ENCODE assay signal across 9 cellular contexts in genomic region chrX:76253432-76253831, GRCh38.
DNase-seq lines count a peak whose midpoint lies in the region; ATAC-seq, FAIRE-seq and TF ChIP-seq lines count a peak whose summit lies in the region.
"Had no signal": no experiment of that assay in that cellular context is flagged by ENCODE, and none has a peak within 500 bp of the region (broad histone marks: within the 10 kb centered on the region; RNA-seq: fewer than 3 reads in every experiment).

No MANE protein-coding gene starts in this region.

- H3K4me3 Mint-ChIP-seq in Calu3 (ENCODE audit: low read depth, unreplicated experiment), result no peak overlapping the region
- H3K4me3 Mint-ChIP-seq: activated naive CD8-positive, alpha-beta T cell had no signal

- peak; percentile 34 for DNase-seq in Calu3
- DNase-seq in RPMI7951 (ENCODE audit: low read depth), result peak; percentile 54
- peak; percentile 19 for DNase-seq in astrocyte of the spinal cord (ENCODE audit: low read depth, low spot score)
- DNase-seq in stimulated activated CD4-positive, alpha-beta T cell treated with anti-CD3 and anti-CD28 coated beads, TNF-alpha, amount 100 ng/mL, for 48 hours (ENCODE audit: low read depth in 3 of 3), result peak in 2 of 3 donors; percentile 4 to 11
- DNase-seq in coronary artery (ENCODE audit: low spot score), result no peak

- no peaks in the 10 kb centered on the region for H3K9me3 Mint-ChIP-seq in Calu3 (ENCODE audit: low read depth, unreplicated experiment)

- TF ChIP-seq CTCF in Calu3 (IDR thresholded peaks at IDR 0.05; ENCODE audit: unreplicated experiment) (no peak), astrocyte of the spinal cord (IDR thresholded peaks at IDR 0.05; ENCODE audit: low read depth, low read length) (peak; percentile 35), coronary artery (IDR thresholded peaks at IDR 0.05) (no peak)

- peak; percentile 55 for FAIRE-seq in islet of Langerhans (lab: Jason Lieb, UNC)

- intact Hi-C loops in Calu3 (cut with micrococcal nuclease; ENCODE audit: unreplicated experiment), result loop anchor here (5.0 kb wide), 2 partner anchors 81 to 106 kb away; partner anchors contain the start of gene PBDC1

- H3K27me3 Mint-ChIP-seq in Calu3 (ENCODE audit: unreplicated experiment), result no peaks in the 10 kb centered on the region
- H3K27me3 Mint-ChIP-seq: activated naive CD8-positive, alpha-beta T cell had no signal

- no peaks in the 10 kb centered on the region for H3K4me1 Mint-ChIP-seq in Calu3 (ENCODE audit: low read depth, unreplicated experiment)

- ATAC-seq in GM18907 (IDR thresholded peaks at IDR 0.05; ENCODE audit: unreplicated experiment), result peak; percentile 96
- ATAC-seq in HG03139 (IDR thresholded peaks at IDR 0.05; ENCODE audit: unreplicated experiment), result peak; percentile 77

- in situ Hi-C loops in astrocyte of the spinal cord (cut with HindIII; ENCODE audit: low sequenced_read_pairs), result no loop called here

- H3K27ac ChIP-seq in coronary artery, result no peak overlapping the region

- CTCF ChIA-PET in Calu3 (lab: Charles Lee), result interaction anchor here (1.2 kb wide), 1 partner anchor 105 kb away, joined by 3 read pairs; no protein-coding TSS in a partner anchor

- H3K27ac Mint-ChIP-seq in Calu3 (ENCODE audit: unreplicated experiment), result no peak overlapping the region
- H3K27ac Mint-ChIP-seq: activated naive CD8-positive, alpha-beta T cell had no signal

- no TSS peak for BruUV-seq in Calu3 (replicated peaks; lab: Mats Ljungman, UMichigan)

- H3K36me3 Mint-ChIP-seq in Calu3 (ENCODE audit: insufficient read depth, unreplicated experiment), result no peaks in the 10 kb centered on the region
- H3K36me3 Mint-ChIP-seq: activated naive CD8-positive, alpha-beta T cell had no signal

- no peak overlapping the region for H3K4me3 ChIP-seq in astrocyte of the spinal cord (ENCODE audit: low read depth, low read length)
- H3K4me3 ChIP-seq in coronary artery, result no peak overlapping the region
